In the genomic region with DNA sequence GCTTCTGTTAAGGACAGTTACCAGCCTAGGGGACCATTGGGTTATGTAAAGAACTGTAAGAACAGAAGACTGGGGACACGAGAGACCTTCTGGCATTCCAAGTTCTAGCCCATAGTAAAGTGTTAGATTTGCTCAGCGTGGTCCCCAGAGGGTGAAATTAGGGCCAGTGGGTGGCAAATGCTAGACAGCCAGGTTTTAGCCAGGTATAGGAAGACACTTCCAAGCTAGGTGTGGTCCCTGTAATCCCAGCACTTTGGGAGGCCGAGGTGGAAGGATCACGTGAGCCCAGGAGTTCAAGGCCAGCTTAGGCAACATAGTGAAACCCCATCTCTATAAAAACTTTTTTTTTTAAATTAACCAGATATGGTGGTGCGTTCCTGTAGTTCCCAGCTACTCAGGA, we compare ENCODE assay signal across 1 cellular context.
TF ChIP-seq lines count a peak whose summit lies in the region.

No MANE protein-coding gene starts in this region.

TF ChIP-seq in IMR-90, 13 proteins besides CTCF, POLR2A, EP300 and RAD21:
- TF ChIP-seq CEBPB (IDR thresholded peaks at IDR 0.05; ENCODE audit: low read depth, low read length) (no peak), RCOR1 (IDR thresholded peaks at IDR 0.05; ENCODE audit: insufficient replicate concordance, low read length) (no peak), MXI1 (IDR thresholded peaks at IDR 0.05; ENCODE audit: borderline replicate concordance, low read depth, low read length) (no peak), FOS (IDR thresholded peaks at IDR 0.05; ENCODE audit: low read depth, low read length) (no peak), CHD1 (IDR thresholded peaks at IDR 0.05; ENCODE audit: low read depth, low read length) (no peak), NFE2L2 (IDR thresholded peaks at IDR 0.05; ENCODE audit: low read depth, low read length) (no peak), SMC3 (IDR thresholded peaks at IDR 0.05; ENCODE audit: low read depth, low read length) (no peak), MAZ (IDR thresholded peaks at IDR 0.05; ENCODE audit: borderline replicate concordance, low read depth, low read length) (no peak), RFX5 (IDR thresholded peaks at IDR 0.05; ENCODE audit: low read depth, low read length) (no peak)
- TF ChIP-seq, protein P1, sequence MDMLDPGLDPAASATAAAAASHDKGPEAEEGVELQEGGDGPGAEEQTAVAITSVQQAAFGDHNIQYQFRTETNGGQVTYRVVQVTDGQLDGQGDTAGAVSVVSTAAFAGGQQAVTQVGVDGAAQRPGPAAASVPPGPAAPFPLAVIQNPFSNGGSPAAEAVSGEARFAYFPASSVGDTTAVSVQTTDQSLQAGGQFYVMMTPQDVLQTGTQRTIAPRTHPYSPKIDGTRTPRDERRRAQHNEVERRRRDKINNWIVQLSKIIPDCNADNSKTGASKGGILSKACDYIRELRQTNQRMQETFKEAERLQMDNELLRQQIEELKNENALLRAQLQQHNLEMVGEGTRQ (IDR thresholded peaks at IDR 0.05; ENCODE audit: low read depth, low read length), result no peak
- TF ChIP-seq, protein P2, sequence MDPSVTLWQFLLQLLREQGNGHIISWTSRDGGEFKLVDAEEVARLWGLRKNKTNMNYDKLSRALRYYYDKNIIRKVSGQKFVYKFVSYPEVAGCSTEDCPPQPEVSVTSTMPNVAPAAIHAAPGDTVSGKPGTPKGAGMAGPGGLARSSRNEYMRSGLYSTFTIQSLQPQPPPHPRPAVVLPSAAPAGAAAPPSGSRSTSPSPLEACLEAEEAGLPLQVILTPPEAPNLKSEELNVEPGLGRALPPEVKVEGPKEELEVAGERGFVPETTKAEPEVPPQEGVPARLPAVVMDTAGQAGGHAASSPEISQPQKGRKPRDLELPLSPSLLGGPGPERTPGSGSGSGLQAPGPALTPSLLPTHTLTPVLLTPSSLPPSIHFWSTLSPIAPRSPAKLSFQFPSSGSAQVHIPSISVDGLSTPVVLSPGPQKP (IDR thresholded peaks at IDR 0.05; ENCODE audit: borderline replicate concordance, low read depth, low read length), result no peak
TF ChIP-seq in IMR-90: peak in this region for 0.
